In genomic region chr5:32501623-32502022, GRCh38 we compare ENCODE assay signal across 16 cellular contexts.
"Had no signal": no experiment of that assay in that cellular context is flagged by ENCODE, and none has a peak within 500 bp of the region (broad histone marks: within the 10 kb centered on the region; RNA-seq: fewer than 3 reads in every experiment).

No MANE protein-coding gene starts in this region.

- H3K27me3 ChIP-seq: ovary had no signal

- H3K9me3 Mint-ChIP-seq: activated B cell treated with CpG ODN at 0.5 μM for 24 hours; activated naive CD8-positive, alpha-beta T cell treated with anti-CD3 and anti-CD28 coated beads for 36 hours; mesothelial cell of epicardium; stimulated activated naive CD8-positive, alpha-beta T cell treated with anti-CD3 and anti-CD28 coated beads, Interleukin-15, amount 100 ng/mL, for 72 hours had no signal

- DNase-seq: activated B cell treated with CpG ODN at 0.5 μM for 24 hours; activated CD4-positive, alpha-beta T cell treated with anti-CD3 and anti-CD28 coated beads for 48 hours; activated CD8-positive, alpha-beta memory T cell treated with anti-CD3 and anti-CD28 coated beads, Interleukin-2, amount 50 U/mL, for 4 hours; activated CD8-positive, alpha-beta T cell treated with anti-CD3 and anti-CD28 coated beads, Interleukin-2, amount 10 ng/mL, durations not matched to agents 7 days and 5 days; activated gamma-delta T cell treated with Interleukin-2 at 50 U/mL for 16 hours; activated naive CD8-positive, alpha-beta T cell treated with anti-CD3 and anti-CD28 coated beads for 36 hours; activated T-cell treated with anti-CD3 and anti-CD28 coated beads, Interleukin-2, amount 50 U/mL, for 48 hours; erythroblast; left cardiac atrium; lower lobe of right lung; ovary; spleen; stimulated activated naive CD8-positive, alpha-beta T cell treated with anti-CD3 and anti-CD28 coated beads, Interleukin-15, amount 100 ng/mL, for 72 hours had no signal

- H3K4me3 ChIP-seq: lower lobe of right lung, ovary, spleen, thoracic aorta had no signal

- H3K36me3 Mint-ChIP-seq: activated naive CD8-positive, alpha-beta T cell treated with anti-CD3 and anti-CD28 coated beads for 36 hours; mesothelial cell of epicardium had no signal

- ATAC-seq: activated CD8-positive, alpha-beta T cell treated with anti-CD3 and anti-CD28 coated beads, Interleukin-2, amount 10 ng/mL, durations not matched to agents 7 days and 5 days; left cardiac atrium; lower lobe of right lung; sciatic nerve; stimulated activated naive CD8-positive, alpha-beta T cell treated with anti-CD3 and anti-CD28 coated beads, Interleukin-15, amount 100 ng/mL, for 72 hours had no signal

- H3K27ac Mint-ChIP-seq: activated B cell treated with CpG ODN at 0.5 μM for 24 hours; activated CD8-positive, alpha-beta T cell treated with anti-CD3 and anti-CD28 coated beads, Interleukin-2, amount 10 ng/mL, durations not matched to agents 7 days and 5 days; activated naive CD8-positive, alpha-beta T cell treated with anti-CD3 and anti-CD28 coated beads for 36 hours; mesothelial cell of epicardium had no signal

- H3K9me3 ChIP-seq: lower lobe of right lung, ovary, spleen, thoracic aorta had no signal

- H3K27ac ChIP-seq: lower lobe of right lung, ovary, spleen, thoracic aorta had no signal

- H3K36me3 ChIP-seq: lower lobe of right lung, ovary, spleen, thoracic aorta had no signal

- H3K4me3 Mint-ChIP-seq: activated B cell treated with CpG ODN at 0.5 μM for 24 hours; activated CD8-positive, alpha-beta T cell treated with anti-CD3 and anti-CD28 coated beads, Interleukin-2, amount 10 ng/mL, durations not matched to agents 7 days and 5 days; activated naive CD8-positive, alpha-beta T cell treated with anti-CD3 and anti-CD28 coated beads for 36 hours; mesothelial cell of epicardium; stimulated activated naive CD8-positive, alpha-beta T cell treated with anti-CD3 and anti-CD28 coated beads, Interleukin-15, amount 100 ng/mL, for 72 hours had no signal
